ENCODE assay signal across 8 cellular contexts in the genomic region with DNA sequence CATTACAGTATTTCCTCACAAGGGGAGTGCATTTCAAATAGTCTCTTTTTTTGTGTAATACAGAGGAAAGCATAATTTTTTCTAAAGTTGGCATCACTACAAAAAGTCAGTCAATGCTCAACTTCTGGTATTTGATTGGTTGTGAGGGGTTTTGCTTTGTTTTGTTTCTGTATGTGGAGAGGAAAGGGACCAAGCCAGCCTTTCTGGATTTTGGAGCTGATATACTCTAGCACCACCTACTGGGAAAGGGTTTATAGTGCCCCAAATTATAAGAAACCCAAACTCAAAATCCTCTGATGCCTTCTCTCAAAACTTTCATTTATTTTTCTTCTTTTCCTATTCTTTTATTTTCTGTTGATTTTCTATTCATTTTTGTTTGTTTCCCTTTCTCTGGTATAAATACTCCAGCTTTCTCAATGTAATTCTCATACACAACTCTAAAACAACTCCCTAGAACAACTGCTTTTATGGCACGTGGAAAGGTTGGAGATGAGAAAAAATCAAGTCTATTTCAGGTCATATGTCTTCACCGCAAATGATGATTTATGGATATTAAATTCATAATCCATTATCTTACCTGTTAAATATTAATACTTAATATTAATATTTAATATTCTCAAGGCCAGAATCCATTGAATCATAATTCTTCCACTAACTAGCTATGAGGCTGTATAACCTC.
DNase-seq lines count a peak whose midpoint lies in the region; ATAC-seq and TF ChIP-seq lines count a peak whose summit lies in the region.

No MANE protein-coding gene starts in this region.

- peak; percentile 86 for TF ChIP-seq CTCF in AG04450 (IDR thresholded peaks at IDR 0.05; ENCODE audit: low read depth, low read length)
- peak; percentile 81 for TF ChIP-seq CTCF in SK-N-SH (IDR thresholded peaks at IDR 0.05)
- TF ChIP-seq CTCF in fibroblast of pulmonary artery (IDR thresholded peaks at IDR 0.05; ENCODE audit: low read length, missing control alignments) = peak; percentile 91
- TF ChIP-seq CTCF in parathyroid adenoma (IDR thresholded peaks at IDR 0.05) = peak; percentile 22

- H3K27ac ChIP-seq in AG04450 (ENCODE audit: low read depth, low read length) (no peak overlapping the region), SK-N-SH (ENCODE audit: low read depth in 2 of 2, low read length in 1 of 2) (no peak overlapping the region), parathyroid adenoma (no peak overlapping the region)

- no peaks in the 10 kb centered on the region for H3K4me1 ChIP-seq in SK-N-SH (ENCODE audit: control insufficient read depth in 1 of 2, insufficient read depth in 2 of 2, low read depth in 1 of 2, low read length in 1 of 2)
- no peaks in the 10 kb centered on the region for H3K4me1 ChIP-seq in parathyroid adenoma

- no peak for DNase-seq in AG04450 (ENCODE audit: low read depth, low spot score)
- DNase-seq in KBM-7 = peak; percentile 67
- DNase-seq in SK-N-SH = peak; percentile 23
- DNase-seq in fibroblast of pulmonary artery (ENCODE audit: low read depth) = peak; percentile 80
- no peak for DNase-seq in activated CD4-positive, alpha-beta T cell treated with anti-CD3 and anti-CD28 coated beads for 4 hours

- H3K4me2 ChIP-seq in SK-N-SH (no peak overlapping the region), parathyroid adenoma (ENCODE audit: low read length) (no peak overlapping the region)

- no peak overlapping the region for H3K9ac ChIP-seq in SK-N-SH
- H3K9ac ChIP-seq in parathyroid adenoma = no peak overlapping the region

- TF ChIP-seq RAD21 in SK-N-SH (IDR thresholded peaks at IDR 0.05; ENCODE audit: low read length) = peak; percentile 62

- POLR2A ChIA-PET in AG04450 (lab: Yijun Ruan, JAX) = no interaction called here
- POLR2A ChIA-PET in SK-N-SH (lab: Yijun Ruan, JAX) = no interaction called here

- CTCF ChIA-PET in AG04450 (lab: Charles Lee) (interaction anchor here (0.5 to 4.8 kb wide), 20 partner anchors 9 to 1847 kb away, joined by 3 to 43 read pairs (median 3); no protein-coding TSS in a partner anchor), SK-N-SH (lab: Yijun Ruan, JAX) (interaction anchor here (0.7 to 2.0 kb wide), 11 partner anchors 8 to 225 kb away, joined by 3 to 10 read pairs (median 3); no protein-coding TSS in a partner anchor)

- in situ Hi-C loops in KBM-7 (cut with MboI; ENCODE audit: low pct_unique_long_range_greater_than_20kb, low sequenced_read_pairs) = no loop called here

- TF ChIP-seq EP300 in SK-N-SH (IDR thresholded peaks at IDR 0.05; ENCODE audit: borderline replicate concordance in 1 of 2, low read depth in 1 of 2, low read length in 1 of 2) = no peak

- ATAC-seq in GM18498 (IDR thresholded peaks at IDR 0.05; ENCODE audit: unreplicated experiment) = peak; percentile 55
- no peak for ATAC-seq in GM21717 (IDR thresholded peaks at IDR 0.05; ENCODE audit: unreplicated experiment)

- H2AFZ ChIP-seq in SK-N-SH (ENCODE audit: low read depth) (no peak overlapping the region), parathyroid adenoma (no peak overlapping the region)

- H3K27me3 ChIP-seq in AG04450 (ENCODE audit: control insufficient read depth, insufficient read depth, low read length) = no peaks in the 10 kb centered on the region
- peaks cover 39% of the 10 kb centered on the region for H3K27me3 ChIP-seq in SK-N-SH (ENCODE audit: insufficient read depth)
- no peaks in the 10 kb centered on the region for H3K27me3 ChIP-seq in parathyroid adenoma (ENCODE audit: control insufficient read depth, insufficient read depth, low read length)

- H3K36me3 ChIP-seq in SK-N-SH (replicated peaks in 1 of 2; ENCODE audit: control insufficient read depth in 1 of 2, insufficient read depth in 2 of 2, low read length in 1 of 2) = no peaks in the 10 kb centered on the region
- H3K36me3 ChIP-seq in parathyroid adenoma (ENCODE audit: control insufficient read depth, insufficient read depth, low read length) = no peaks in the 10 kb centered on the region

- H3F3A ChIP-seq in SK-N-SH (replicated peaks; ENCODE audit: insufficient read depth) = no peaks in the 10 kb centered on the region

- 9% methylated on average over 2 of the region's 2 CpGs for WGBS in SK-N-SH (ENCODE audit: low lambda C conversion rate)

- H4K20me1 ChIP-seq in SK-N-SH (ENCODE audit: insufficient read depth) = no peaks in the 10 kb centered on the region

- no peaks in the 10 kb centered on the region for H3K79me2 ChIP-seq in SK-N-SH (ENCODE audit: insufficient read depth)
- no peaks in the 10 kb centered on the region for H3K79me2 ChIP-seq in parathyroid adenoma

- no peak overlapping the region for H3K4me3 ChIP-seq in AG04450 (ENCODE audit: low read depth, low read length)
- H3K4me3 ChIP-seq in SK-N-SH (ENCODE audit: low read depth in 2 of 2, low read length in 1 of 2) = no peak overlapping the region; a peak in 1 of 4 replicates
- no peak overlapping the region for H3K4me3 ChIP-seq in fibroblast of pulmonary artery (replicated peaks; ENCODE audit: low read depth, low read length)
- no peak overlapping the region for H3K4me3 ChIP-seq in parathyroid adenoma (ENCODE audit: low read depth, low read length)

- no peaks in the 10 kb centered on the region for H3K9me2 ChIP-seq in SK-N-SH

- H3K9me3 ChIP-seq in AG04450 (ENCODE audit: control insufficient read depth, insufficient read depth, low read length) (no peaks in the 10 kb centered on the region), SK-N-SH (no peaks in the 10 kb centered on the region), parathyroid adenoma (ENCODE audit: control insufficient read depth, low read length) (no peaks in the 10 kb centered on the region)

TF ChIP-seq in SK-N-SH, 30 proteins besides CTCF, POLR2A, EP300 and RAD21:
- TF ChIP-seq MXI1 (IDR thresholded peaks at IDR 0.05; ENCODE audit: low read depth, low read length) (no peak), SMC3 (IDR thresholded peaks at IDR 0.05; ENCODE audit: low read depth, low read length) (peak; percentile 34)

Comparison
In these comparisons a context has a peak if more than half of its experiments do, and no peak if none do; other contexts are left out.
1. DNase-seq: peak in KBM-7 (single experiment), SK-N-SH (single experiment) and fibroblast of pulmonary artery (single experiment); none in AG04450 (single experiment) and activated CD4-positive, alpha-beta T cell treated with anti-CD3 and anti-CD28 coated beads for 4 hours (0 of 2).
2. CTCF ChIP-seq: peak in every context shown above with its lines; median percentile 91 in fibroblast of pulmonary artery; 86 in AG04450; 81 in SK-N-SH; 22 in parathyroid adenoma.